In genomic region chr2:152542995-152543481, GRCh38 we compare ENCODE assay signal across 9 cellular contexts.
A peak's percentile ranks its signal among the peaks of the same experiment; 100 is the strongest.
DNase-seq lines count a peak whose midpoint lies in the region; ATAC-seq and TF ChIP-seq lines count a peak whose summit lies in the region.
"Had no signal": no experiment of that assay in that cellular context is flagged by ENCODE, and none has a peak within 500 bp of the region (broad histone marks: within the 10 kb centered on the region; RNA-seq: fewer than 3 reads in every experiment).

No MANE protein-coding gene starts in this region.

- H3K9me3 Mint-ChIP-seq in neural crest cell: no peaks in the 10 kb centered on the region

- ATAC-seq in esophagus mucosa: peak; percentile 61
- ATAC-seq in GM21367 (IDR thresholded peaks at IDR 0.05; ENCODE audit: unreplicated experiment): no peak

- TF ChIP-seq CTCF in AG09319 (IDR thresholded peaks at IDR 0.05; ENCODE audit: low read depth, low read length): no peak
- no peak for TF ChIP-seq CTCF in OCI-LY3 (IDR thresholded peaks at IDR 0.05; ENCODE audit: low read depth, low read length)
- TF ChIP-seq CTCF in neural crest cell (conservative IDR thresholded peaks at IDR 0.05): no peak

- H3K4me2 ChIP-seq in OCI-LY3 (ENCODE audit: low read length): peak overlapping the region; percentile 57; the same call in 1 of the 2 replicates

- no peaks in the 10 kb centered on the region for H3K36me3 Mint-ChIP-seq in neural crest cell (ENCODE audit: low read depth)

- H3K4me3 ChIP-seq in OCI-LY3 (ENCODE audit: low read length): no peak overlapping the region
- H3K4me3 ChIP-seq: esophagus squamous epithelium had no signal

- H4K20me1 ChIP-seq in OCI-LY3 (ENCODE audit: insufficient read depth, low read length): no peaks in the 10 kb centered on the region

- no peaks in the 10 kb centered on the region for H3K27me3 Mint-ChIP-seq in neural crest cell (ENCODE audit: low read depth)

- DNase-seq in AG09319 (ENCODE audit: extremely low read depth, low read depth) (peak; percentile 62), neural crest cell (ENCODE audit: low read depth, low spot score) (peak; percentile 18), DMS114 treated with DMSO at 0.1 percent for 48 hours (lab: John Stamatoyannopoulos, UW; ENCODE audit: unreplicated experiment) (no peak), NCI-H510A treated with DMSO at 0.1 percent for 48 hours (lab: John Stamatoyannopoulos, UW) (no peak), SHP77 (lab: John Stamatoyannopoulos, UW) (no peak)
- DNase-seq: esophagus squamous epithelium had no signal

- H3K27ac ChIP-seq in OCI-LY3 (ENCODE audit: low read length): no peak overlapping the region

- no peaks in the 10 kb centered on the region for H3K9me3 ChIP-seq in OCI-LY3 (ENCODE audit: insufficient read depth, low read length)
- H3K9me3 ChIP-seq: esophagus squamous epithelium had no signal

- 0 out of 2 replicates have a peak overlapping the region, but pooled peaks have one; percentile 1 for H2AFZ ChIP-seq in OCI-LY3 (ENCODE audit: low read depth, low read length)

- H3K4me1 Mint-ChIP-seq in neural crest cell: peaks cover 52% of the 10 kb centered on the region

- no peaks in the 10 kb centered on the region for H3K79me2 ChIP-seq in OCI-LY3 (ENCODE audit: low read length)

- H3K9ac ChIP-seq in OCI-LY3 (ENCODE audit: low read length): no peak overlapping the region

- peak overlapping the region; percentile 98 for H3K27ac Mint-ChIP-seq in neural crest cell (ENCODE audit: unreplicated experiment)

- no peaks in the 10 kb centered on the region for H3K27me3 ChIP-seq in OCI-LY3 (ENCODE audit: low read depth, low read length)

- no peaks in the 10 kb centered on the region for H3K36me3 ChIP-seq in OCI-LY3 (replicated peaks; ENCODE audit: low read depth, low read length)
- H3K36me3 ChIP-seq: esophagus squamous epithelium had no signal

- H3K4me3 Mint-ChIP-seq in neural crest cell: peak overlapping the region; percentile 45

- H3K4me1 ChIP-seq in OCI-LY3 (ENCODE audit: low read length): peaks cover 20% of the 10 kb centered on the region

Comparison
In these comparisons a context has a peak if more than half of its experiments do, and no peak if none do; other contexts are left out.
1. DNase-seq: peak in AG09319 (single experiment) and neural crest cell (single experiment); none in DMS114 treated with DMSO at 0.1 percent for 48 hours (single experiment), NCI-H510A treated with DMSO at 0.1 percent for 48 hours (single experiment) and SHP77 (0 of 2).